Comparison of ENCODE assay signal across 8 cellular contexts in the genomic region with DNA sequence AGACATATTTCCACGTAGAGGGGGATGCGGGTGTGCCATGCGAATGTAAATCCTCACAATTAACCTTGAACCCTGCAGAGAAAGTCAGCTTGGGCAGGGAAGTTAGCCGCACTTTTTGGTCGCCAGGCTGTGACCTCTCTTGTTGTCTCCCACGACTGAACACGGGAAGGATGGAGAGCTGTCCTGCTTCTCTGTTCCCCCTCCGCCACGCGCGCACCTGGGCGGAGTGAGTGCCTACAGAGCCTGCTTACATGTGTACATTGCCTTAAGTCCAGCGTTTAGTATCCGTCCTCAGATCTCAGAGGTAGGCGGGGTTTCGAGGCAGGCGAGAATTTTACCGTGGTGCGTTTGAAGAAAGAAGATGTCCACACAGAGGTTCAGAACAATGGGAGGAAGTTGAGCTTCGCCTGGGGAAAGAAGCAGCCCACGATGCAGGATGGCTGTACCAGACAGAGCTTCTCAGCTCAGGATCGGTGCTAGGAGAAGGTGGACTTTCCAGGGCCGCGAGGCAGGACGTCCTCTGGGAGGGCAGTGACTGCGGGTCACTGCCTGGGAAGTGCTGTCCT. TPM values are rescaled to one million over a fixed set of nuclear protein-coding genes. Genes with fewer than 3 reads are reported as not detected.
A peak's percentile ranks its signal among the peaks of the same experiment; 100 is the strongest.
DNase-seq lines count a peak whose midpoint lies in the region; ATAC-seq and TF ChIP-seq lines count a peak whose summit lies in the region.

No MANE protein-coding gene starts in this region.

- DNase-seq in Caki2 (ENCODE audit: low read depth) = peak; percentile 56
- DNase-seq in HT1080 (ENCODE audit: low read depth) = peak; percentile 48
- peak in 14 of 34 experiments; percentile 4 to 38 (median 10) for DNase-seq in T-cell
- DNase-seq in cerebellar cortex (ENCODE audit: low spot score) = peak; percentile 56
- DNase-seq in kidney epithelial cell (ENCODE audit: low read depth) = no peak
- peak; percentile 34 for DNase-seq in stimulated activated CD4-positive, alpha-beta T cell treated with anti-CD3 and anti-CD28 coated beads, Interleukin-15, amount 100 ng/mL, for 24 hours

- TF ChIP-seq CTCF in kidney epithelial cell (IDR thresholded peaks at IDR 0.05; ENCODE audit: insufficient read depth, low read length, poor library complexity, severe bottlenecking) = no peak

- CTCF ChIA-PET in T-cell (lab: Charles Lee) = interaction anchor here (0.6 to 1.7 kb wide), 5 partner anchors 16 to 1018 kb away, joined by 3 to 11 read pairs (median 3); no protein-coding TSS in a partner anchor

- H3K36me3 Mint-ChIP-seq in T-cell = peaks cover 15% of the 10 kb centered on the region

- H3K36me3 ChIP-seq in kidney epithelial cell (ENCODE audit: control insufficient read depth, insufficient read depth, low read length) = no peaks in the 10 kb centered on the region

- peak; percentile 2 for ATAC-seq in GM19467 (IDR thresholded peaks at IDR 0.05; ENCODE audit: unreplicated experiment)
- peak; percentile 26 to 36 (median 28) for ATAC-seq in T-cell (replicated peaks in 1 of 4)
- ATAC-seq in GM18870 (IDR thresholded peaks at IDR 0.05; ENCODE audit: unreplicated experiment) = no peak

- H3K27ac Mint-ChIP-seq in T-cell = peak overlapping the region; percentile 96

- peaks cover 40 to 46% (median 42%) of the 10 kb centered on the region in 3 donors for H3K4me1 Mint-ChIP-seq in T-cell

- peaks cover 20 to 23% of the 10 kb centered on the region in 2 donors for H3K27me3 Mint-ChIP-seq in T-cell

- H3K4me3 Mint-ChIP-seq in T-cell = peak overlapping the region; percentile 87 to 95 (median 94)

- in situ Hi-C loops in Caki2 (cut with HindIII; ENCODE audit: low pct_unique_long_range_greater_than_20kb, low sequenced_read_pairs) = no loop called here

- peak overlapping the region; percentile 58 for H3K4me3 ChIP-seq in kidney epithelial cell (ENCODE audit: low read depth, low read length)

- H3K27me3 ChIP-seq in kidney epithelial cell (ENCODE audit: control insufficient read depth, insufficient read depth, low read length) = peaks cover 2% of the 10 kb centered on the region

- POLR2A ChIA-PET in T-cell (lab: Charles Lee) = interaction anchor here (0.8 to 1.3 kb wide), 2 partner anchors 16 to 27 kb away, joined by 3 read pairs; no protein-coding TSS in a partner anchor

- no peaks in the 10 kb centered on the region for H3K9me3 Mint-ChIP-seq in T-cell

RNA-seq across cellular contexts. Expression of gene ERCC6, which starts 0.5 kb away (rescaled TPM):
- total RNA-seq in Caki2 (2014; rRNA removed; shearing (Covaris generic); ENCODE audit: low replicate concordance) = 4.3 and 43.1 TPM in 2 replicates
- total RNA-seq in HT1080 (2014; rRNA removed; shearing (Covaris generic)) = 9.3 and 10.4 TPM in 2 replicates
- 12.0 and 15.3 TPM in 2 replicates for polyA plus RNA-seq in HT1080 (2015; cell fraction: cytosol; rRNA removed)
- 35.0 and 36.4 TPM in 2 replicates for polyA plus RNA-seq in HT1080 (2015; cell fraction: nucleus; rRNA removed)
- total RNA-seq in T-cell (10 to 100 TPM; 34.6 to 40.7 (median 39.1) TPM), kidney epithelial cell (7.3 and 14.3 TPM in 2 replicates)
